Comparison of ENCODE assay signal across 24 cellular contexts in genomic region chr10:85420501-85421191, GRCh38.
DNase-seq lines count a peak whose midpoint lies in the region; ATAC-seq and TF ChIP-seq lines count a peak whose summit lies in the region.
"Had no signal": no experiment of that assay in that cellular context is flagged by ENCODE, and none has a peak within 500 bp of the region (broad histone marks: within the 10 kb centered on the region; RNA-seq: fewer than 3 reads in every experiment).

No MANE protein-coding gene starts in this region.

- ATAC-seq in naive thymus-derived CD4-positive, alpha-beta T cell, result no peak
- ATAC-seq: left lung; naive thymus-derived CD8-positive, alpha-beta T cell; right lobe of liver had no signal

- H3K4me3 ChIP-seq in endodermal cell (ENCODE audit: low read length) (no peak overlapping the region), neural cell (ENCODE audit: low read length) (peak overlapping the region; percentile 7), coronary artery (no peak overlapping the region)
- no peak overlapping the region for H3K4me3 ChIP-seq in naive thymus-derived CD4-positive, alpha-beta T cell (ENCODE audit: low read length)
- H3K4me3 ChIP-seq: colonic mucosa, left lung, right lobe of liver, SK-N-MC had no signal

- H3K56ac ChIP-seq in H9 (ENCODE audit: insufficient read length, low read depth, low read length), result no peak overlapping the region

- CTCF ChIA-PET in naive thymus-derived CD4-positive, alpha-beta T cell (lab: Charles Lee), result no interaction called here

- TF ChIP-seq RAD21 in neural cell (conservative IDR thresholded peaks at IDR 0.05), result peak; percentile 44

- POLR2A ChIA-PET in naive thymus-derived CD4-positive, alpha-beta T cell (lab: Charles Lee), result no interaction called here

- no peak overlapping the region for H4K8ac ChIP-seq in H9 (replicated peaks; ENCODE audit: insufficient read length, low read depth, low read length)

- WGBS in H9 (ENCODE audit: extremely low coverage, insufficient read length, low lambda C conversion rate), result no CpG with 5 or more reads among the region's 8 CpGs
- WGBS in endodermal cell (ENCODE audit: insufficient coverage in 1 of 2, insufficient read length in 1 of 2), 2 experiments, result 58 to 61% methylated on average over 8 of the region's 8 CpGs

- no peak overlapping the region for H2BK15ac ChIP-seq in H9 (ENCODE audit: low read depth, low read length)

- no peak overlapping the region for H3K27ac ChIP-seq in H9 (ENCODE audit: insufficient read length, low read depth, low read length)
- H3K27ac ChIP-seq in endodermal cell (ENCODE audit: low read depth, low read length), result no peak overlapping the region
- no peak overlapping the region for H3K27ac ChIP-seq in neural cell (ENCODE audit: low read length)
- H3K27ac ChIP-seq in coronary artery, result no peak overlapping the region
- no peak overlapping the region for H3K27ac ChIP-seq in naive thymus-derived CD4-positive, alpha-beta T cell (ENCODE audit: low read depth, low read length)
- H3K27ac ChIP-seq: colonic mucosa, left lung, right lobe of liver, SK-N-MC had no signal

- H3K4me2 ChIP-seq in H9 (ENCODE audit: insufficient read depth, insufficient read length, low read length), result no peak overlapping the region
- no peak overlapping the region for H3K4me2 ChIP-seq in neural cell (ENCODE audit: low read length)

- no peak overlapping the region for H2BK120ac ChIP-seq in H9 (ENCODE audit: low read depth, low read length, poor library complexity, severe bottlenecking)

- no peak overlapping the region for H2BK5ac ChIP-seq in H9 (ENCODE audit: insufficient read length, low read length)

- H3F3A ChIP-seq in neural cell (ENCODE audit: insufficient read depth, low read length, poor library complexity, severe bottlenecking), result no peaks in the 10 kb centered on the region

- H3K27ac Mint-ChIP-seq in H9, result no peak overlapping the region
- H3K27ac Mint-ChIP-seq in endodermal cell, result no peak overlapping the region
- no peak overlapping the region for H3K27ac Mint-ChIP-seq in naive thymus-derived CD4-positive, alpha-beta T cell
- H3K27ac Mint-ChIP-seq: activated naive CD4-positive, alpha-beta T cell treated with anti-CD3 and anti-CD28 coated beads for 36 hours; CD14-positive monocyte; naive thymus-derived CD8-positive, alpha-beta T cell; stimulated activated naive CD8-positive, alpha-beta T cell treated with anti-CD3 and anti-CD28 coated beads, Interleukin-15, Interleukin-2, amounts not matched to agents 100 ng/mL and 50 ng/mL, for 24 hours; T-helper 1 cell treated with Interleukin-12 subunit alpha and Interleukin-12 subunit beta and Interleukin-4 antibody, amounts not matched to agents 30 μg/mL and 1 μg/mL, for 36 hours had no signal

- H3K36me3 ChIP-seq in endodermal cell (ENCODE audit: control insufficient read depth, insufficient read depth, low read length) (no peaks in the 10 kb centered on the region), neural cell (ENCODE audit: insufficient read depth, low read length) (no peaks in the 10 kb centered on the region)
- H3K36me3 ChIP-seq in naive thymus-derived CD4-positive, alpha-beta T cell (ENCODE audit: control insufficient read depth in 2 of 3, insufficient read depth in 3 of 3, low read length in 3 of 3), result no peaks in the 10 kb centered on the region
- H3K36me3 ChIP-seq: colonic mucosa, left lung, right lobe of liver had no signal

- H3K36me3 Mint-ChIP-seq in H9 (ENCODE audit: insufficient read depth in 1 of 3, low read depth in 3 of 3) (no peaks in the 10 kb centered on the region; a peak in 1 of 7 replicates), endodermal cell (ENCODE audit: low read depth) (no peaks in the 10 kb centered on the region)
- no peaks in the 10 kb centered on the region for H3K36me3 Mint-ChIP-seq in naive thymus-derived CD4-positive, alpha-beta T cell
- H3K36me3 Mint-ChIP-seq: CD14-positive monocyte; naive thymus-derived CD8-positive, alpha-beta T cell had no signal

- intact Hi-C loops in naive thymus-derived CD4-positive, alpha-beta T cell (cut with micrococcal nuclease), result no loop called here

- no peak for TF ChIP-seq EP300 in neural cell (conservative IDR thresholded peaks at IDR 0.05; ENCODE audit: poor library complexity, severe bottlenecking)

- peaks cover 5% of the 10 kb centered on the region for H3K23me2 ChIP-seq in H9 (ENCODE audit: insufficient read length, low read depth, low read length, poor library complexity, severe bottlenecking)

- no peak overlapping the region for H3K4ac ChIP-seq in H9 (ENCODE audit: low read depth, low read length)

- H3K4me1 ChIP-seq in H9 (ENCODE audit: insufficient read depth, low read length) (no peaks in the 10 kb centered on the region; the same call in 1 of the 2 replicates), endodermal cell (ENCODE audit: control insufficient read depth, insufficient read depth, low read length) (peaks cover 6% of the 10 kb centered on the region)
- no peaks in the 10 kb centered on the region for H3K4me1 ChIP-seq in naive thymus-derived CD4-positive, alpha-beta T cell (ENCODE audit: control insufficient read depth in 2 of 2, insufficient read depth in 2 of 2, low read length in 2 of 2)
- H3K4me1 ChIP-seq: colonic mucosa, left lung, right lobe of liver had no signal

- H3K9me2 ChIP-seq in neural cell (ENCODE audit: insufficient read depth, low read length), result no peaks in the 10 kb centered on the region

- peak; percentile 85 for DNase-seq in H9
- DNase-seq in NCI-H526 (lab: John Stamatoyannopoulos, UW), result peak; percentile 92
- DNase-seq in endodermal cell, result peak; percentile 88
- DNase-seq in coronary artery (ENCODE audit: low spot score), result no peak
- no peak for DNase-seq in naive thymus-derived CD4-positive, alpha-beta T cell
- DNase-seq in midbrain (lab: John Stamatoyannopoulos, UW), result no peak
- DNase-seq: activated CD4-positive, alpha-beta T cell treated with anti-CD3 and anti-CD28 coated beads for 4 hours; activated naive CD4-positive, alpha-beta T cell treated with anti-CD3 and anti-CD28 coated beads for 36 hours; activated T-cell treated with anti-CD3 and anti-CD28 coated beads, Interleukin-2, amount 50 U/mL, for 48 hours; amygdala; Calu3; colonic mucosa; left lung; naive thymus-derived CD8-positive, alpha-beta T cell; NCI-H1105; NCI-H2029; NCI-H524; right lobe of liver; stimulated activated CD4-positive, alpha-beta T cell treated with anti-CD3 and anti-CD28 coated beads, Interleukin-12 subunit alpha, Interleukin-12 subunit beta, amount 100 ng/mL, for 4 hours had no signal

- H3K27me3 ChIP-seq in H9 (ENCODE audit: insufficient read depth, low read length) (no peaks in the 10 kb centered on the region), endodermal cell (ENCODE audit: control insufficient read depth, insufficient read depth, low read length, poor library complexity, severe bottlenecking) (no peaks in the 10 kb centered on the region), neural cell (ENCODE audit: insufficient read depth, low read depth, low read length) (no peaks in the 10 kb centered on the region)
- no peaks in the 10 kb centered on the region for H3K27me3 ChIP-seq in naive thymus-derived CD4-positive, alpha-beta T cell (ENCODE audit: control insufficient read depth in 2 of 2, insufficient read depth in 2 of 2, low read length in 2 of 2)
- H3K27me3 ChIP-seq: colonic mucosa, left lung, right lobe of liver had no signal

- no peak overlapping the region for H3T11ph ChIP-seq in H9 (ENCODE audit: low read length)

- no peaks in the 10 kb centered on the region for H3K79me1 ChIP-seq in H9 (ENCODE audit: insufficient read depth, low read depth, low read length, poor library complexity, severe bottlenecking)

- no peak overlapping the region for H2AK5ac ChIP-seq in H9 (ENCODE audit: insufficient read length, low read length)

- no peak overlapping the region for H3K14ac ChIP-seq in H9 (ENCODE audit: insufficient read depth, low read length)

- H2BK20ac ChIP-seq in H9 (ENCODE audit: low read depth, low read length, poor library complexity, severe bottlenecking), result no peak overlapping the region

- H2BK12ac ChIP-seq in H9 (ENCODE audit: insufficient read length, low read depth, low read length), result no peak overlapping the region

- no peak overlapping the region for H3K23ac ChIP-seq in H9 (ENCODE audit: insufficient read length, low read depth, low read length)

- H4K20me1 ChIP-seq in H9 (ENCODE audit: control insufficient read depth, insufficient read depth, insufficient read length), result no peaks in the 10 kb centered on the region
- no peaks in the 10 kb centered on the region for H4K20me1 ChIP-seq in neural cell (ENCODE audit: insufficient read depth)

- H3K79me2 ChIP-seq in H9 (ENCODE audit: insufficient read depth, low read length), result no peaks in the 10 kb centered on the region
- no peaks in the 10 kb centered on the region for H3K79me2 ChIP-seq in neural cell (replicated peaks; ENCODE audit: insufficient read depth, low read length)

- H3K27me3 Mint-ChIP-seq in H9 (ENCODE audit: low read depth), result no peaks in the 10 kb centered on the region
- no peaks in the 10 kb centered on the region for H3K27me3 Mint-ChIP-seq in endodermal cell (ENCODE audit: insufficient read depth)
- H3K27me3 Mint-ChIP-seq in naive thymus-derived CD4-positive, alpha-beta T cell, result peaks cover 0 to 5% (median 0%) of the 10 kb centered on the region in 5 donors
- H3K27me3 Mint-ChIP-seq: stimulated activated naive CD8-positive, alpha-beta T cell treated with anti-CD3 and anti-CD28 coated beads, Interleukin-15, Interleukin-2, amounts not matched to agents 100 ng/mL and 50 ng/mL, for 24 hours had no signal

- no peaks in the 10 kb centered on the region for H3K9me3 Mint-ChIP-seq in H9
- H3K9me3 Mint-ChIP-seq in endodermal cell, result peaks cover 6% of the 10 kb centered on the region
- H3K9me3 Mint-ChIP-seq in naive thymus-derived CD4-positive, alpha-beta T cell, result peaks cover 0 to 5% (median 0%) of the 10 kb centered on the region in 11 donors
- H3K9me3 Mint-ChIP-seq: naive thymus-derived CD8-positive, alpha-beta T cell; stimulated activated naive CD8-positive, alpha-beta T cell treated with anti-CD3 and anti-CD28 coated beads, Interleukin-15, Interleukin-2, amounts not matched to agents 100 ng/mL and 50 ng/mL, for 24 hours; T-helper 1 cell treated with Interleukin-12 subunit alpha and Interleukin-12 subunit beta and Interleukin-4 antibody, amounts not matched to agents 30 μg/mL and 1 μg/mL, for 36 hours had no signal

- H3K4me3 Mint-ChIP-seq in H9 (no peak overlapping the region), endodermal cell (no peak overlapping the region)
- H3K4me3 Mint-ChIP-seq in naive thymus-derived CD4-positive, alpha-beta T cell, result no peak overlapping the region
- H3K4me3 Mint-ChIP-seq: activated naive CD4-positive, alpha-beta T cell treated with anti-CD3 and anti-CD28 coated beads for 36 hours; CD14-positive monocyte; naive thymus-derived CD8-positive, alpha-beta T cell; stimulated activated naive CD8-positive, alpha-beta T cell treated with anti-CD3 and anti-CD28 coated beads, Interleukin-15, Interleukin-2, amounts not matched to agents 100 ng/mL and 50 ng/mL, for 24 hours; T-helper 1 cell treated with Interleukin-12 subunit alpha and Interleukin-12 subunit beta and Interleukin-4 antibody, amounts not matched to agents 30 μg/mL and 1 μg/mL, for 36 hours had no signal

- no peak overlapping the region for H3K9ac ChIP-seq in H9 (ENCODE audit: extremely low read depth, insufficient read length, low read length)
- H3K9ac ChIP-seq in endodermal cell (ENCODE audit: extremely low read depth, low read length, poor library complexity, severe bottlenecking), result no peak overlapping the region
- H3K9ac ChIP-seq in neural cell (ENCODE audit: low read length), result no peak overlapping the region

- H2AFZ ChIP-seq in H9 (ENCODE audit: low read length) (no peak overlapping the region), neural cell (ENCODE audit: low read depth, low read length) (no peak overlapping the region)

- no peak overlapping the region for H4K5ac ChIP-seq in H9 (ENCODE audit: insufficient read length, low read depth, low read length)

- TF ChIP-seq CTCF in H9 (conservative IDR thresholded peaks at IDR 0.05) (peak; percentile 41; the same call in 1 of the 3 replicates), endodermal cell (conservative IDR thresholded peaks at IDR 0.05) (peak; percentile 67), neural cell (IDR thresholded peaks at IDR 0.05; ENCODE audit: poor library complexity, severe bottlenecking) (peak; percentile 50), coronary artery (IDR thresholded peaks at IDR 0.05) (no peak)

- H3K4me1 Mint-ChIP-seq in H9 (peaks cover 19 to 23% of the 10 kb centered on the region in 2 experiments), endodermal cell (peaks cover 26% of the 10 kb centered on the region)
- no peaks in the 10 kb centered on the region for H3K4me1 Mint-ChIP-seq in naive thymus-derived CD4-positive, alpha-beta T cell
- H3K4me1 Mint-ChIP-seq: CD14-positive monocyte; naive thymus-derived CD8-positive, alpha-beta T cell had no signal

- H3K9me3 ChIP-seq in H9 (ENCODE audit: control insufficient read depth, low read depth, low read length) (no peaks in the 10 kb centered on the region), endodermal cell (ENCODE audit: control insufficient read depth, low read length) (no peaks in the 10 kb centered on the region), neural cell (ENCODE audit: low read length) (no peaks in the 10 kb centered on the region)
- no peaks in the 10 kb centered on the region for H3K9me3 ChIP-seq in naive thymus-derived CD4-positive, alpha-beta T cell (ENCODE audit: control insufficient read depth in 2 of 3, low read length in 3 of 3)
- H3K9me3 ChIP-seq: colonic mucosa, left lung, right lobe of liver had no signal

- H4K91ac ChIP-seq in H9 (ENCODE audit: insufficient read length, low read depth, low read length), result no peak overlapping the region

- H3K18ac ChIP-seq in H9 (ENCODE audit: insufficient read length, low read depth, low read length), result no peak overlapping the region

Comparison
In these comparisons a context has a peak if more than half of its experiments do, and no peak if none do; other contexts are left out.
1. DNase-seq: peak in H9 (single experiment), NCI-H526 (2 of 2) and endodermal cell (single experiment); none in coronary artery (single experiment), naive thymus-derived CD4-positive, alpha-beta T cell (0 of 9) and midbrain (single experiment).